ENCODE assay signal across 8 cellular contexts in the genomic region with DNA sequence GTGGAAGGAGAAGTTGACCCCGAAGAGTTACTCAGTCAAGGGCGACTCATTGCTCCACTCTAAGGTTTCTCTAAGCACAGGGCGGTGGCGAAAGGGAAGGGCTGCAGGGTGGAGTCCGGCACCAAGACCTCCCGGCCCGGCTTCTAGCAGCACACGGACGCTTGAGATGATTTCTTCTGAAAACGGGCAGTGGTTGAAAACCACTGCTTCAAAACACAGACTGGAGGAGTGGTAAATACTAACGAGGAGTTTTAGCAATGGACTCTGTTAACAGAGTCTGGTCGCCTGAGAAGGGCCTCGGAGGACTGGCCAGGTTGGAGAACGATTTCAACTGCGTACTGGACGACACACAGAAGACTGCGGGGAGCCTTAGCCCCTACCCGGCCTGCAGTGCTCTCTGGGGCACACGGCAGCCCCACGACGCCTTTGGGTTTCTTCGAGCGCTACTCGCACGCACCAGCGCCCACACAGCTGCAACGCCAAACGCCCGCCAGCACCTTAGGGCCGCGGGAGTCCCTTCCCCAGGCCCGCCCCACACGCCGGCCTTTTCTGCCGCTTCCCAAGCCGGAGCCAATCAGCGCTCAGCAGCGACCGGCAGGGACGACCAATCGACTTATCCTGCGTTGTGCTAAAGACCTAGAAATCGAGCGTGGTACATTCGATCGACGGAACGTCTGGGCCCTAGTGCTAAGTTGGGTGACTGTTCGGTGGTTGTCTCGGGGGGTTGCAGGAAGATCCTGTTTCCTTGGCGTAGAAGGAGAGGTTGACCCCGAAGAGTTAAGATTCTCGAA. TPM values are rescaled to one million over a fixed set of nuclear protein-coding genes. Genes with fewer than 3 reads are reported as not detected.
A peak's percentile ranks its signal among the peaks of the same experiment; 100 is the strongest.
DNase-seq lines count a peak whose midpoint lies in the region; ATAC-seq and TF ChIP-seq lines count a peak whose summit lies in the region.

No MANE protein-coding gene starts in this region.

- peaks cover 46% of the 10 kb centered on the region for H3K27me3 ChIP-seq in NT2/D1 (ENCODE audit: insufficient read depth, insufficient read length)

- ATAC-seq in GM19351 (IDR thresholded peaks at IDR 0.05; ENCODE audit: unreplicated experiment): peak; percentile 85
- peak; percentile 70 for ATAC-seq in HG03565 (IDR thresholded peaks at IDR 0.05; ENCODE audit: unreplicated experiment)

- peak overlapping the region; percentile 90 for H3K4me3 ChIP-seq in NT2/D1 (ENCODE audit: insufficient read length, low read depth)

- peak overlapping the region; percentile 15 for H3K27ac ChIP-seq in epithelial cell of prostate

- DNase-seq in CD14-positive monocyte (ENCODE audit: low spot score) (peak; percentile 73), NT2/D1 (ENCODE audit: low read depth, low spot score) (peak; percentile 72), activated T-cell treated with anti-CD3 and anti-CD28 coated beads for 4 hours (peak; percentile 58), epithelial cell of prostate (ENCODE audit: low read depth, low spot score) (peak; percentile 66), mucosa of gallbladder (ENCODE audit: low spot score) (peak; percentile 89)
- peak; percentile 72 for DNase-seq in stimulated activated CD8-positive, alpha-beta memory T cell treated with anti-CD3 and anti-CD28 coated beads, Interleukin-4, amount 100 ng/mL, for 24 hours (ENCODE audit: low read depth)

- peak overlapping the region in 6 of 7 donors; percentile 9 to 70 (median 63) for H3K27ac Mint-ChIP-seq in CD14-positive monocyte

- peaks cover 51 to 60% (median 56%) of the 10 kb centered on the region in 3 donors for H3K27me3 Mint-ChIP-seq in CD14-positive monocyte (ENCODE audit: low read depth in 3 of 3)

- no peak for TF ChIP-seq CTCF in CD14-positive monocyte (IDR thresholded peaks at IDR 0.05)

- H3K9me3 Mint-ChIP-seq in CD14-positive monocyte: peaks cover 2 to 17% (median 9%) of the 10 kb centered on the region in 7 donors

- peaks cover 3% of the 10 kb centered on the region for H3K4me1 ChIP-seq in NT2/D1 (ENCODE audit: insufficient read depth, insufficient read length)

- H3K9ac ChIP-seq in NT2/D1 (ENCODE audit: insufficient read length, low read depth): peak overlapping the region; percentile 94

- peaks cover 29% of the 10 kb centered on the region for H3K4me1 Mint-ChIP-seq in CD14-positive monocyte

- no peaks in the 10 kb centered on the region for H3K9me3 ChIP-seq in NT2/D1 (ENCODE audit: insufficient read depth, low read length)

- H3K36me3 Mint-ChIP-seq in CD14-positive monocyte: peaks cover 5 to 8% of the 10 kb centered on the region in 2 donors

- peaks cover 13% of the 10 kb centered on the region for H3K36me3 ChIP-seq in NT2/D1 (ENCODE audit: insufficient read depth, insufficient read length, low read length)

- intact Hi-C loops in CD14-positive monocyte (cut with micrococcal nuclease): no loop called here

- H3K4me3 Mint-ChIP-seq in CD14-positive monocyte: peak overlapping the region; percentile 87 to 99

RNA-seq across cellular contexts. Expression of gene CA4, which starts 14.4 kb away (rescaled TPM):
- polyA plus RNA-seq in CD14-positive monocyte: not detected
- 328 TPM for total RNA-seq in mucosa of gallbladder

RNA-seq across cellular contexts. Expression of gene HEATR6, which starts 56.6 kb away (rescaled TPM):
- polyA plus RNA-seq in CD14-positive monocyte: 1 to 10 TPM; 4.6 to 7.1 TPM
- total RNA-seq in mucosa of gallbladder: 21.8 TPM

Comparison
In these comparisons a context has a peak if more than half of its experiments do, and no peak if none do; other contexts are left out.
1. Peak in every context shown above with its lines: DNase-seq, ATAC-seq, H3K4me3 ChIP-seq and H3K27ac ChIP-seq.